30 cellular contexts compared by ENCODE assay signal in genomic region chr5:143442398-143442797, GRCh38.
DNase-seq lines count a peak whose midpoint lies in the region; ATAC-seq and TF ChIP-seq lines count a peak whose summit lies in the region.
"Had no signal": no experiment of that assay in that cellular context is flagged by ENCODE, and none has a peak within 500 bp of the region (broad histone marks: within the 10 kb centered on the region; RNA-seq: fewer than 3 reads in every experiment).

No MANE protein-coding gene starts in this region.

- CTCF ChIA-PET in AG04449 (lab: Yijun Ruan, JAX) (interaction anchor here (0.8 to 2.2 kb wide), 2 partner anchors 9 to 11 kb away, joined by 3 to 9 read pairs; no protein-coding TSS in a partner anchor), HEK293 (lab: Yijun Ruan, JAX) (interaction anchor here (0.6 to 0.7 kb wide), 2 partner anchors 430 to 749 kb away, joined by 3 to 4 read pairs; no protein-coding TSS in a partner anchor)

- no peaks in the 10 kb centered on the region for H3K36me3 ChIP-seq in HEK293 (ENCODE audit: control insufficient read depth in 2 of 2, insufficient read depth in 1 of 2, low read length in 2 of 2)
- H3K36me3 ChIP-seq: ovary, right atrium auricular region, spleen, suprapubic skin had no signal

- no peaks in the 10 kb centered on the region for H3K9me3 ChIP-seq in HEK293 (ENCODE audit: control insufficient read depth, insufficient read depth, low read depth, low read length)
- H3K9me3 ChIP-seq: ovary, right atrium auricular region, spleen, suprapubic skin had no signal

- POLR2A ChIA-PET in AG04449 (lab: Yijun Ruan, JAX) (no interaction called here), HEK293 (lab: Yijun Ruan, JAX) (no interaction called here)

- no peak overlapping the region for H3K4me3 ChIP-seq in AG04449 (ENCODE audit: low read depth, low read length)
- no peak overlapping the region for H3K4me3 ChIP-seq in HEK293 (ENCODE audit: low read depth, low read length)
- H3K4me3 ChIP-seq: dorsolateral prefrontal cortex, hepatocyte, ovary, right atrium auricular region, SK-N-MC, spleen, suprapubic skin had no signal

- H3K27ac ChIP-seq in HEK293 (ENCODE audit: extremely low read depth, low read depth, low read length): no peak overlapping the region
- H3K27ac ChIP-seq: 22Rv1, dorsolateral prefrontal cortex, hepatocyte, KMS-11, ovary, right atrium auricular region, SK-N-MC, spleen, suprapubic skin had no signal

- TF ChIP-seq CTCF in AG04449 (IDR thresholded peaks at IDR 0.05; ENCODE audit: insufficient read depth, low read length, missing control alignments): no peak
- TF ChIP-seq CTCF in HEK293 (tag by site-specific recombination; IDR thresholded peaks at IDR 0.05): no peak

- peaks cover 14% of the 10 kb centered on the region for H3K4me1 ChIP-seq in HEK293 (ENCODE audit: control insufficient read depth, insufficient read depth, low read length)
- H3K4me1 ChIP-seq: spleen, suprapubic skin had no signal

- peak; percentile 21 for DNase-seq in AG04449 (ENCODE audit: low read depth, low spot score)
- DNase-seq in amniotic epithelial cell (ENCODE audit: low read depth): peak; percentile 47
- peak; percentile 9 for DNase-seq in hepatic stellate cell (ENCODE audit: low spot score)
- DNase-seq in amniotic stem cell (lab: John Stamatoyannopoulos, UW): no peak
- no peak for DNase-seq in DMS114 treated with DMSO at 0.1 percent for 48 hours (lab: John Stamatoyannopoulos, UW; ENCODE audit: unreplicated experiment)
- DNase-seq in OCI-M1 (lab: John Stamatoyannopoulos, UW): no peak
- DNase-seq: activated CD4-positive, alpha-beta T cell treated with anti-CD3 and anti-CD28 coated beads for 1 hour; activated CD8-positive, alpha-beta T cell treated with anti-CD3 and anti-CD28 coated beads for 36 hours; activated effector memory CD4-positive, alpha-beta T cell treated with Interleukin-2 at 50 U/mL for 16 hours; activated naive CD8-positive, alpha-beta T cell treated with anti-CD3 and anti-CD28 coated beads, Interleukin-2, amount 10 ng/mL, durations not matched to agents 7 days and 5 days; CD4-positive, alpha-beta memory T cell; DMS 273 treated with DMSO at 0.1 percent for 48 hours; dorsolateral prefrontal cortex; left cardiac atrium; mammary epithelial cell; NCI-H1417 treated with DMSO at 0.1 percent for 48 hours; NCI-H345; NCI-H748 treated with DMSO at 0.1 percent for 48 hours; nephron progenitor cell; ovary; RPMI8226; spleen had no signal

- ATAC-seq in HG03280 (IDR thresholded peaks at IDR 0.05; ENCODE audit: unreplicated experiment): no peak
- ATAC-seq: activated CD8-positive, alpha-beta T cell treated with anti-CD3 and anti-CD28 coated beads for 36 hours; left cardiac atrium had no signal

TF ChIP-seq in HEK293, 187 proteins besides CTCF, POLR2A, EP300 and RAD21:
- no peak for TF ChIP-seq ZXDB (tag by site-specific recombination; IDR thresholded peaks at IDR 0.05)
- TF ChIP-seq ZNF660 (tag by site-specific recombination; IDR thresholded peaks at IDR 0.05): 0 out of 2 replicates have a peak, but pooled peaks have one; percentile 49

Comparison
In these comparisons a context has a peak if more than half of its experiments do, and no peak if none do; other contexts are left out.
1. DNase-seq: peak in AG04449 (single experiment), amniotic epithelial cell (single experiment) and hepatic stellate cell (single experiment); none in amniotic stem cell (single experiment), DMS114 treated with DMSO at 0.1 percent for 48 hours (single experiment) and OCI-M1 (single experiment).